Comparison of ENCODE assay signal across 23 cellular contexts in genomic region chr6:162313922-162314660, GRCh38.
"Had no signal": no experiment of that assay in that cellular context is flagged by ENCODE, and none has a peak within 500 bp of the region (broad histone marks: within the 10 kb centered on the region; RNA-seq: fewer than 3 reads in every experiment).

No MANE protein-coding gene starts in this region.

- H3K4me1 Mint-ChIP-seq: activated T-helper 17 cell treated with anti-CD3 and anti-CD28 coated beads, Interleukin-2, amount 50 U/mL, for 72 hours; mesothelial cell of epicardium had no signal

- H3K4me1 ChIP-seq: ascending aorta, foreskin keratinocyte, lower lobe of right lung, psoas muscle had no signal

- H3K4me3 ChIP-seq: ascending aorta, coronary artery, esophagus squamous epithelium, lower lobe of right lung, ovary, psoas muscle had no signal

- H3K9me3 ChIP-seq: ascending aorta, esophagus squamous epithelium, lower lobe of right lung, neutrophil, ovary, psoas muscle had no signal

- H3K27me3 ChIP-seq: ascending aorta, esophagus squamous epithelium, foreskin keratinocyte, neutrophil, ovary had no signal

- H3K27me3 Mint-ChIP-seq: activated T-cell treated with anti-CD3 and anti-CD28 coated beads, Interleukin-2, amount 50 U/mL, for 24 hours; activated T-helper 17 cell treated with anti-CD3 and anti-CD28 coated beads, Interleukin-2, amount 50 U/mL, for 72 hours; natural killer cell treated with Interleukin-12 subunit alpha and Interleukin-12 subunit beta and Interleukin-15 and Interleukin-18, amount 100 ng/mL, for 72 hours had no signal

- H3K27ac Mint-ChIP-seq: activated naive CD4-positive, alpha-beta T cell treated with anti-CD3 and anti-CD28 coated beads, Interleukin-2, amount 50 U/mL, for 72 hours; activated T-cell treated with anti-CD3 and anti-CD28 coated beads, Interleukin-2, amount 50 U/mL, for 24 hours; activated T-helper 17 cell treated with anti-CD3 and anti-CD28 coated beads, Interleukin-2, amount 50 U/mL, for 72 hours; mesothelial cell of epicardium; natural killer cell treated with Interleukin-12 subunit alpha and Interleukin-12 subunit beta and Interleukin-15 and Interleukin-18, amount 100 ng/mL, for 72 hours; T-helper 2 cell treated with Interferon-gamma antibody and Interleukin-4, amounts not matched to agents 5 μg/mL and 100 μg/mL, for 36 hours; WTC11 had no signal

- H3K9me3 Mint-ChIP-seq: mesothelial cell of epicardium; T-helper 2 cell treated with Interferon-gamma antibody and Interleukin-4, amounts not matched to agents 5 μg/mL and 100 μg/mL, for 36 hours had no signal

- H3K36me3 Mint-ChIP-seq: mesothelial cell of epicardium; natural killer cell treated with Interleukin-12 subunit alpha and Interleukin-12 subunit beta and Interleukin-15 and Interleukin-18, amount 100 ng/mL, for 72 hours had no signal

- H3K4me3 Mint-ChIP-seq: activated T-cell treated with anti-CD3 and anti-CD28 coated beads, Interleukin-2, amount 50 U/mL, for 24 hours; activated T-helper 17 cell treated with anti-CD3 and anti-CD28 coated beads, Interleukin-2, amount 50 U/mL, for 72 hours; mesothelial cell of epicardium; natural killer cell treated with Interleukin-12 subunit alpha and Interleukin-12 subunit beta and Interleukin-15 and Interleukin-18, amount 100 ng/mL, for 72 hours; T-helper 2 cell treated with Interferon-gamma antibody and Interleukin-4, amounts not matched to agents 5 μg/mL and 100 μg/mL, for 36 hours; WTC11 had no signal

- H3K27ac ChIP-seq: ascending aorta, coronary artery, foreskin keratinocyte, lower lobe of right lung, neutrophil, ovary, psoas muscle had no signal

- DNase-seq: activated CD8-positive, alpha-beta memory T cell treated with anti-CD3 and anti-CD28 coated beads for 24 hours; activated CD8-positive, alpha-beta memory T cell treated with anti-CD3 and anti-CD28 coated beads, Interleukin-2, amount 50 U/mL, for 4 hours; activated T-cell treated with anti-CD3 and anti-CD28 coated beads, Interleukin-2, amount 50 U/mL, for 24 hours; cerebellar nuclear complex; esophagus squamous epithelium; foreskin keratinocyte; kidney; lower lobe of right lung; ovary; psoas muscle; right cardiac atrium; stimulated activated CD4-positive, alpha-beta T cell treated with anti-CD3 and anti-CD28 coated beads, Interleukin-12 subunit alpha, Interleukin-12 subunit beta, amount 100 ng/mL, for 4 hours; stimulated activated CD4-positive, alpha-beta T cell treated with anti-CD3 and anti-CD28 coated beads, Interleukin-4, amount 100 ng/mL, for 4 hours; stimulated activated naive CD8-positive, alpha-beta T cell treated with anti-CD3 and anti-CD28 coated beads, Interleukin-15, Interleukin-2, amounts not matched to agents 100 U/mL and 50 U/mL, for 24 hours had no signal

- H3K36me3 ChIP-seq: ascending aorta, esophagus squamous epithelium, lower lobe of right lung, neutrophil, ovary had no signal
